In genomic region chr6:157842213-157842612, GRCh38 we compare ENCODE assay signal across 2 cellular contexts.
A peak's percentile ranks its signal among the peaks of the same experiment; 100 is the strongest.
TF ChIP-seq lines count a peak whose summit lies in the region.

No MANE protein-coding gene starts in this region.

TF ChIP-seq in HepG2, 621 proteins besides CTCF, POLR2A, EP300 and RAD21:
- TF ChIP-seq CAMTA2 (CRISPR knock-in tag; IDR thresholded peaks at IDR 0.05; ENCODE audit: borderline replicate concordance) (no peak), CREB1 (IDR thresholded peaks at IDR 0.05) (no peak), CREB1 (CRISPR knock-in tag; IDR thresholded peaks at IDR 0.05) (no peak), MYC (CRISPR knock-in tag; IDR thresholded peaks at IDR 0.05; ENCODE audit: borderline replicate concordance) (no peak), MYPOP (CRISPR knock-in tag; IDR thresholded peaks at IDR 0.05) (no peak), SRF (IDR thresholded peaks at IDR 0.05; ENCODE audit: low read depth, low read length) (no peak), RBM22 (optimal IDR thresholded peaks at IDR 0.05; ENCODE audit: low read length) (peak; percentile 34), ZNF24 (IDR thresholded peaks at IDR 0.05) (no peak)

TF ChIP-seq in WTC11, 78 proteins besides CTCF, POLR2A, EP300 and RAD21:
- TF ChIP-seq E2F1 (CRISPR knock-in tag; IDR thresholded peaks at IDR 0.05) (no peak), CBFB (CRISPR knock-in tag; IDR thresholded peaks at IDR 0.05; ENCODE audit: low read depth) (no peak), JUN (CRISPR knock-in tag; IDR thresholded peaks at IDR 0.05) (no peak), CDX4 (CRISPR knock-in tag; IDR thresholded peaks at IDR 0.05; ENCODE audit: borderline replicate concordance) (no peak), ZNF423 (CRISPR knock-in tag; IDR thresholded peaks at IDR 0.05) (no peak), ZNF232 (CRISPR knock-in tag; IDR thresholded peaks at IDR 0.05) (no peak), SOX15 (CRISPR knock-in tag; IDR thresholded peaks at IDR 0.05) (no peak), MLX (CRISPR knock-in tag; IDR thresholded peaks at IDR 0.05) (no peak), ZNF317 (CRISPR knock-in tag; IDR thresholded peaks at IDR 0.05; ENCODE audit: borderline replicate concordance, low read depth) (no peak)
